29 cellular contexts compared by ENCODE assay signal in genomic region chr7:114548576-114548975, GRCh38.
"Had no signal": no experiment of that assay in that cellular context is flagged by ENCODE, and none has a peak within 500 bp of the region (broad histone marks: within the 10 kb centered on the region; RNA-seq: fewer than 3 reads in every experiment).

No MANE protein-coding gene starts in this region.

- H3K36me3 ChIP-seq: heart left ventricle, neutrophil, ovary, right lobe of liver had no signal

- DNase-seq: activated B cell treated with CpG ODN at 0.5 μM for 24 hours; activated CD4-positive, alpha-beta T cell treated with anti-CD3 and anti-CD28 coated beads for 36 hours; activated naive CD4-positive, alpha-beta T cell; activated T-cell treated with anti-CD3 and anti-CD28 coated beads for 4 hours; activated T-cell treated with anti-CD3 and anti-CD28 coated beads, Interleukin-2, amount 50 U/mL, for 72 hours; anterior cingulate cortex; body of pancreas; cerebellar nuclear complex; foreskin keratinocyte; heart left ventricle; hypothalamus; immature natural killer cell; kidney; left colon; mammary epithelial cell; naive B cell; nephron progenitor cell; ovary; right lobe of liver; stimulated activated CD4-positive, alpha-beta T cell treated with anti-CD3 and anti-CD28 coated beads, Interleukin-12 subunit alpha, Interleukin-12 subunit beta, amount 100 ng/mL, for 4 hours; stimulated activated CD4-positive, alpha-beta T cell treated with anti-CD3 and anti-CD28 coated beads, Interleukin-4, amount 100 ng/mL, for 1 hour; stimulated activated naive CD8-positive, alpha-beta T cell treated with anti-CD3 and anti-CD28 coated beads, Interleukin-15, Interleukin-2, amounts not matched to agents 100 U/mL and 50 U/mL, for 24 hours; T-helper 1 cell; testis; trophoblast cell had no signal

- H3K4me1 ChIP-seq: body of pancreas, foreskin keratinocyte, heart left ventricle, right lobe of liver, testis had no signal

- ATAC-seq: activated CD4-positive, alpha-beta T cell treated with anti-CD3 and anti-CD28 coated beads for 36 hours; activated naive CD4-positive, alpha-beta T cell treated with anti-CD3 and anti-CD28 coated beads, Interleukin-2, amount 50 U/mL, for 72 hours; activated T-cell treated with anti-CD3 and anti-CD28 coated beads, Interleukin-2, amount 50 U/mL, for 72 hours; body of pancreas; foreskin keratinocyte; heart left ventricle; left colon; right lobe of liver; stimulated activated naive CD8-positive, alpha-beta T cell treated with anti-CD3 and anti-CD28 coated beads, Interleukin-15, Interleukin-2, amounts not matched to agents 100 U/mL and 50 U/mL, for 24 hours had no signal

- H3K9me3 ChIP-seq: body of pancreas, heart left ventricle, neutrophil, ovary, right lobe of liver, testis had no signal

- H3K4me3 ChIP-seq: body of pancreas, coronary artery, heart left ventricle, ovary, right lobe of liver, skin epidermis, testis had no signal

- H3K27me3 ChIP-seq: body of pancreas, foreskin keratinocyte, heart left ventricle, neutrophil, ovary, right lobe of liver, testis had no signal

- H3K27ac ChIP-seq: body of pancreas, coronary artery, foreskin keratinocyte, heart left ventricle, neutrophil, ovary, right lobe of liver, skin epidermis, testis had no signal
